ENCODE assay signal across 8 cellular contexts in genomic region chr16:72203401-72203800, GRCh38. TPM values are rescaled to one million over a fixed set of nuclear protein-coding genes. Genes with fewer than 3 reads are reported as not detected.
A peak's percentile ranks its signal among the peaks of the same experiment; 100 is the strongest.
DNase-seq lines count a peak whose midpoint lies in the region; ATAC-seq, FAIRE-seq and TF ChIP-seq lines count a peak whose summit lies in the region.

No MANE protein-coding gene starts in this region.

- H2BK12ac ChIP-seq in mesenchymal stem cell (ENCODE audit: low read length in 2 of 2): peak overlapping the region in 1 of 2 experiments; percentile 9

- no peaks in the 10 kb centered on the region for H3K79me1 ChIP-seq in IMR-90 (ENCODE audit: low read depth in 1 of 2, low read length in 2 of 2)
- no peaks in the 10 kb centered on the region for H3K79me1 ChIP-seq in mesenchymal stem cell (replicated peaks; ENCODE audit: low read length, poor library complexity, severe bottlenecking)

- H3K4me2 ChIP-seq in IMR-90 (ENCODE audit: low read depth, low read length) (no peak overlapping the region), mesenchymal stem cell (ENCODE audit: low read length, poor library complexity, severe bottlenecking) (no peak overlapping the region)

- POLR2A ChIA-PET in IMR-90 (lab: Charles Lee; ENCODE audit: unreplicated experiment): no interaction called here

- H2BK5ac ChIP-seq in IMR-90 (ENCODE audit: low read depth, low read length, poor library complexity, severe bottlenecking) (no peak overlapping the region), mesenchymal stem cell (ENCODE audit: low read depth, low read length, poor library complexity, severe bottlenecking) (no peak overlapping the region)

- BruUV-seq in IMR-90 (replicated peaks; lab: Mats Ljungman, UMichigan): no TSS peak

- no peak overlapping the region for H3K4ac ChIP-seq in IMR-90 (ENCODE audit: low read depth, low read length)
- no peak overlapping the region for H3K4ac ChIP-seq in mesenchymal stem cell (ENCODE audit: low read depth in 1 of 2, low read length in 2 of 2)

- no peak overlapping the region for H2BK15ac ChIP-seq in IMR-90 (ENCODE audit: low read depth, low read length)
- H2BK15ac ChIP-seq in mesenchymal stem cell (ENCODE audit: low read depth, poor library complexity, severe bottlenecking): no peak overlapping the region

- H2AK5ac ChIP-seq in IMR-90 (ENCODE audit: low read depth, low read length) (no peak overlapping the region), mesenchymal stem cell (ENCODE audit: low read length, severe bottlenecking) (no peak overlapping the region)

- no peak overlapping the region for H4K5ac ChIP-seq in IMR-90 (ENCODE audit: low read depth, low read length)

- H3K9me1 ChIP-seq in IMR-90 (ENCODE audit: insufficient read depth, low read length): no peaks in the 10 kb centered on the region

- no peak overlapping the region for H2AK9ac ChIP-seq in IMR-90 (replicated peaks; ENCODE audit: low read depth, low read length, poor library complexity)

- H3K4me1 ChIP-seq in IMR-90 (ENCODE audit: control insufficient read depth, insufficient read depth, low read length): no peaks in the 10 kb centered on the region
- no peaks in the 10 kb centered on the region for H3K4me1 ChIP-seq in ascending aorta
- H3K4me1 ChIP-seq in mesenchymal stem cell (ENCODE audit: control insufficient read depth, insufficient read depth, low read depth, low read length): peaks cover 4% of the 10 kb centered on the region
- H3K4me1 ChIP-seq in small intestine (ENCODE audit: control insufficient read depth in 2 of 2, insufficient read depth in 1 of 2, low read depth in 1 of 2, low read length in 1 of 2): peaks cover 0 to 3% of the 10 kb centered on the region in 2 donors

- H4K20me1 ChIP-seq in IMR-90 (ENCODE audit: insufficient read depth, low read length): no peaks in the 10 kb centered on the region

- H3K18ac ChIP-seq in IMR-90 (ENCODE audit: low read depth, low read length) (no peak overlapping the region), mesenchymal stem cell (ENCODE audit: low read depth in 1 of 2, low read length in 2 of 2) (peak overlapping the region in 1 of 2 experiments; percentile 18)

- TF ChIP-seq CTCF in GM06990 (IDR thresholded peaks at IDR 0.05; ENCODE audit: insufficient read depth, low read length, poor library complexity, severe bottlenecking) (no peak), IMR-90 (conservative IDR thresholded peaks at IDR 0.05; ENCODE audit: low read depth, low read length) (no peak), ascending aorta (IDR thresholded peaks at IDR 0.05) (no peak)

- H4K8ac ChIP-seq in IMR-90 (ENCODE audit: low read depth in 2 of 2, low read length in 2 of 2) (no peak overlapping the region), mesenchymal stem cell (ENCODE audit: low read length) (no peak overlapping the region)

- no CpG with 5 or more reads among the region's 6 CpGs for WGBS in IMR-90 (ENCODE audit: extremely low coverage in 2 of 2, insufficient read length in 1 of 2), 2 experiments
- WGBS in mesenchymal stem cell: 24% methylated on average over 6 of the region's 6 CpGs
- WGBS in small intestine, 3 donors: 34 to 48% (median 38%) methylated on average over 6 of the region's 6 CpGs

- intact Hi-C loops in IMR-90 (cut with micrococcal nuclease): no loop called here
- intact Hi-C loops in ascending aorta (cut with DNase I): no loop called here

- in situ Hi-C loops in IMR-90 (cut with MboI; ENCODE audit: low sequenced_read_pairs): no loop called here

- H4K91ac ChIP-seq in IMR-90 (ENCODE audit: insufficient read depth, low read depth, low read length) (no peak overlapping the region), mesenchymal stem cell (ENCODE audit: low read length) (no peak overlapping the region)

- dilution Hi-C loops in IMR-90 (cut with HindIII; ENCODE audit: low sequenced_read_pairs, unreplicated experiment): no loop called here

- H3K9ac ChIP-seq in IMR-90 (ENCODE audit: low read depth, low read length): no peak overlapping the region
- no peak overlapping the region for H3K9ac ChIP-seq in mesenchymal stem cell (ENCODE audit: low read length)

- peak; percentile 18 for DNase-seq in GM06990 (ENCODE audit: extremely low read depth, insufficient read length)
- DNase-seq in IMR-90: peak; percentile 4
- DNase-seq in ascending aorta (ENCODE audit: low spot score in 2 of 2): peak; percentile 16 to 67
- peak; percentile 32 for DNase-seq in mesenchymal stem cell
- DNase-seq in inferior parietal cortex (ENCODE audit: extremely low spot score): no peak
- no peak for DNase-seq in small intestine
- no peak for DNase-seq in SK-N-DZ (ENCODE audit: low spot score)

- H3K27me3 ChIP-seq in GM06990 (replicated peaks; ENCODE audit: control insufficient read depth, insufficient read depth, low read length) (no peaks in the 10 kb centered on the region), IMR-90 (ENCODE audit: control insufficient read depth, insufficient read depth, low read length) (no peaks in the 10 kb centered on the region), ascending aorta (no peaks in the 10 kb centered on the region), mesenchymal stem cell (ENCODE audit: control insufficient read depth in 1 of 2, insufficient read depth in 1 of 2, low read length in 2 of 2) (no peaks in the 10 kb centered on the region), small intestine (ENCODE audit: control insufficient read depth in 2 of 2, insufficient read depth in 2 of 2, low read length in 2 of 2) (no peaks in the 10 kb centered on the region)

- FAIRE-seq in small intestine (lab: Jason Lieb, UNC): no peak

- H3K4me3 ChIP-seq in GM06990 (replicated peaks; ENCODE audit: low read depth, low read length): no peak overlapping the region
- H3K4me3 ChIP-seq in IMR-90 (ENCODE audit: insufficient read depth, low read depth, low read length): no peak overlapping the region
- no peak overlapping the region for H3K4me3 ChIP-seq in ascending aorta
- no peak overlapping the region for H3K4me3 ChIP-seq in mesenchymal stem cell (ENCODE audit: insufficient read depth in 1 of 2, low read depth in 1 of 2, low read length in 2 of 2)
- H3K4me3 ChIP-seq in small intestine (ENCODE audit: low read depth in 1 of 2, low read length in 2 of 2): no peak overlapping the region

- H2BK20ac ChIP-seq in IMR-90 (ENCODE audit: low read depth, low read length): no peak overlapping the region

- no peak for TF ChIP-seq RAD21 in IMR-90 (IDR thresholded peaks at IDR 0.05; ENCODE audit: low read length)

- no peak overlapping the region for H3K27ac ChIP-seq in IMR-90 (ENCODE audit: insufficient read depth, low read length)
- H3K27ac ChIP-seq in ascending aorta: peak overlapping the region; percentile 34 to 70
- no peak overlapping the region for H3K27ac ChIP-seq in mesenchymal stem cell (ENCODE audit: low read length, poor library complexity, severe bottlenecking)
- peak overlapping the region in 1 of 2 donors; percentile 36 for H3K27ac ChIP-seq in small intestine (ENCODE audit: low read depth in 1 of 2, low read length in 1 of 2)

- CTCF ChIA-PET in IMR-90 (lab: Yijun Ruan, JAX): interaction anchor here (0.7 kb wide), 1 partner anchor 8 kb away, joined by 3 read pairs; no protein-coding TSS in a partner anchor

- no peaks in the 10 kb centered on the region for H3K36me3 ChIP-seq in GM06990 (ENCODE audit: control insufficient read depth, insufficient read depth, low read length)
- no peaks in the 10 kb centered on the region for H3K36me3 ChIP-seq in IMR-90 (ENCODE audit: control insufficient read depth, insufficient read depth, low read length)
- no peaks in the 10 kb centered on the region for H3K36me3 ChIP-seq in ascending aorta
- H3K36me3 ChIP-seq in mesenchymal stem cell (ENCODE audit: control insufficient read depth in 1 of 2, insufficient read depth in 2 of 2, low read depth in 1 of 2, low read length in 2 of 2): no peaks in the 10 kb centered on the region
- H3K36me3 ChIP-seq in small intestine (ENCODE audit: control insufficient read depth in 2 of 2, insufficient read depth in 2 of 2, low read length in 2 of 2): no peaks in the 10 kb centered on the region

- no peak overlapping the region for H3K56ac ChIP-seq in IMR-90 (ENCODE audit: extremely low read depth, insufficient read depth, low read length)

- TF ChIP-seq POLR2A in IMR-90 (IDR thresholded peaks at IDR 0.05; ENCODE audit: low read depth, low read length): no peak

- H3K14ac ChIP-seq in IMR-90 (replicated peaks; ENCODE audit: low read depth, low read length) (no peak overlapping the region), mesenchymal stem cell (ENCODE audit: low read length in 2 of 2) (no peak overlapping the region)

- ATAC-seq in GM21367 (IDR thresholded peaks at IDR 0.05; ENCODE audit: unreplicated experiment) (peak; percentile 65), IMR-90 (ENCODE audit: low read depth) (no peak)

- H3K23ac ChIP-seq in IMR-90 (ENCODE audit: low read depth, low read length) (no peak overlapping the region), mesenchymal stem cell (ENCODE audit: low read length in 2 of 2) (no peak overlapping the region)

- H2BK120ac ChIP-seq in IMR-90 (ENCODE audit: low read depth, low read length): no peak overlapping the region
- H2BK120ac ChIP-seq in mesenchymal stem cell (ENCODE audit: low read depth, low read length): no peak overlapping the region

- H2AFZ ChIP-seq in IMR-90 (replicated peaks; ENCODE audit: low read length, poor library complexity): no peak overlapping the region
- no peak overlapping the region for H2AFZ ChIP-seq in mesenchymal stem cell (ENCODE audit: low read depth, low read length)

- H3K9me3 ChIP-seq in IMR-90 (ENCODE audit: control insufficient read depth, insufficient read depth, low read length) (no peaks in the 10 kb centered on the region), ascending aorta (no peaks in the 10 kb centered on the region), mesenchymal stem cell (ENCODE audit: control insufficient read depth, low read length) (no peaks in the 10 kb centered on the region), small intestine (ENCODE audit: control insufficient read depth, low read depth) (no peaks in the 10 kb centered on the region)

TF ChIP-seq in IMR-90, 13 proteins besides CTCF, POLR2A, EP300 and RAD21 (continues in another document):
- TF ChIP-seq BHLHE40 (IDR thresholded peaks at IDR 0.05; ENCODE audit: low read depth, low read length): no peak
- no peak for TF ChIP-seq RFX5 (IDR thresholded peaks at IDR 0.05; ENCODE audit: low read depth, low read length)
- no peak for TF ChIP-seq RCOR1 (IDR thresholded peaks at IDR 0.05; ENCODE audit: insufficient replicate concordance, low read length)
- no peak for TF ChIP-seq SMC3 (IDR thresholded peaks at IDR 0.05; ENCODE audit: low read depth, low read length)
- no peak for TF ChIP-seq CHD1 (IDR thresholded peaks at IDR 0.05; ENCODE audit: low read depth, low read length)

RNA-seq across cellular contexts. Expression of gene PMFBP1, which starts 31.4 kb away (rescaled TPM):
- total RNA-seq in IMR-90 (2012; rRNA removed) (under 0.01 TPM in 1 of 2 replicates, not detected in the other), ascending aorta (not detected)
- polyA plus RNA-seq in IMR-90 (2012; rRNA removed) (not detected in 2 replicates), small intestine (1 to 10 TPM; 1.1 to 3.6 (median 1.1) TPM)
- polyA plus RNA-seq in IMR-90 (2012; cell fraction: cytosol; rRNA removed): not detected in 2 replicates
- 0.14 TPM in 1 of 2 replicates, not detected in the other for polyA plus RNA-seq in IMR-90 (2012; cell fraction: nucleus; rRNA removed; ENCODE audit: low replicate concordance)
- 0.06 TPM for polyA plus RNA-seq in mesenchymal stem cell (2013, experiment 1 of 2)
- polyA plus RNA-seq in mesenchymal stem cell (2013, experiment 2 of 2): 0.05 TPM
- polyA plus RNA-seq in SK-N-DZ (2014; cell fraction: cytosol; rRNA removed): 0.02 and 0.06 TPM in 2 replicates
- polyA plus RNA-seq in SK-N-DZ (2014; cell fraction: nucleus; rRNA removed): 0.88 and 6.6 TPM in 2 replicates

Comparison
In these comparisons a context has a peak if more than half of its experiments do, and no peak if none do; other contexts are left out.
1. DNase-seq: peak in GM06990 (single experiment), IMR-90 (single experiment), ascending aorta (2 of 2) and mesenchymal stem cell (single experiment); none in inferior parietal cortex (single experiment), small intestine (single experiment) and SK-N-DZ (single experiment).
2. H3K27ac ChIP-seq: peak in ascending aorta (2 of 2); none in IMR-90 (single experiment) and mesenchymal stem cell (single experiment).